Comparison of ENCODE assay signal across 19 cellular contexts in genomic region chr10:62457196-62457595, GRCh38.
A peak's percentile ranks its signal among the peaks of the same experiment; 100 is the strongest.
DNase-seq lines count a peak whose midpoint lies in the region; ATAC-seq and TF ChIP-seq lines count a peak whose summit lies in the region.
"Had no signal": no experiment of that assay in that cellular context is flagged by ENCODE, and none has a peak within 500 bp of the region (broad histone marks: within the 10 kb centered on the region; RNA-seq: fewer than 3 reads in every experiment).

No MANE protein-coding gene starts in this region.

- peaks cover 63% of the 10 kb centered on the region for H3K4me1 ChIP-seq in KMS-11 (ENCODE audit: low read depth, poor library complexity, severe bottlenecking)
- H3K4me1 ChIP-seq: psoas muscle had no signal

- H3K27ac ChIP-seq in KMS-11, result no peak overlapping the region; the same call in 1 of the 2 replicates
- H3K27ac ChIP-seq: dorsolateral prefrontal cortex, psoas muscle, stomach had no signal

- no peak for DNase-seq in naive B cell
- DNase-seq in erythroblast (lab: John Stamatoyannopoulos, UW), result no peak
- DNase-seq in activated naive CD4-positive, alpha-beta T cell treated with anti-CD3 and anti-CD28 coated beads, Interleukin-2, amount 10 ng/mL, durations not matched to agents 7 days and 5 days, result no peak
- no peak for DNase-seq in stimulated activated CD4-positive, alpha-beta T cell treated with anti-CD3 and anti-CD28 coated beads, Interleukin-15, amount 100 ng/mL, for 24 hours
- DNase-seq in dermis blood vessel endothelial cell, result no peak
- DNase-seq: activated T-cell treated with anti-CD3 and anti-CD28 coated beads, Interleukin-2, amount 50 U/mL, for 24 hours; dorsolateral prefrontal cortex; glutamatergic neuron; GOT3; NCI-H526 treated with DMSO at 0.1 percent for 48 hours; psoas muscle; stomach; uterus had no signal

- H3K4me3 ChIP-seq in KMS-11 (IDR thresholded peaks at IDR 0.05; ENCODE audit: insufficient read depth, low read depth, low read length), result no peak overlapping the region
- H3K4me3 ChIP-seq: dorsolateral prefrontal cortex, psoas muscle, stomach, uterus had no signal

- peak overlapping the region in 6 of 8 donors; percentile 36 to 78 (median 65) for H3K4me3 Mint-ChIP-seq in naive B cell
- H3K4me3 Mint-ChIP-seq in activated naive CD4-positive, alpha-beta T cell treated with anti-CD3 and anti-CD28 coated beads, Interleukin-2, amount 10 ng/mL, durations not matched to agents 7 days and 5 days, result no peak overlapping the region
- H3K4me3 Mint-ChIP-seq: activated T-cell treated with anti-CD3 and anti-CD28 coated beads, Interleukin-2, amount 50 U/mL, for 24 hours; brain; nephron had no signal

- peaks cover 7% of the 10 kb centered on the region; the same call in 1 of the 2 replicates for H3K27me3 ChIP-seq in KMS-11 (ENCODE audit: insufficient read depth, low read depth)
- H3K27me3 ChIP-seq: dorsolateral prefrontal cortex, stomach, uterus had no signal

- no peaks in the 10 kb centered on the region for H4K20me1 ChIP-seq in KMS-11 (ENCODE audit: insufficient read depth)

- peaks cover 27 to 32% (median 29%) of the 10 kb centered on the region in 3 donors for H3K4me1 Mint-ChIP-seq in naive B cell
- peaks cover 21% of the 10 kb centered on the region for H3K4me1 Mint-ChIP-seq in activated naive CD4-positive, alpha-beta T cell treated with anti-CD3 and anti-CD28 coated beads, Interleukin-2, amount 10 ng/mL, durations not matched to agents 7 days and 5 days

- H3K36me3 Mint-ChIP-seq in naive B cell, result no peaks in the 10 kb centered on the region
- no peaks in the 10 kb centered on the region for H3K36me3 Mint-ChIP-seq in activated naive CD4-positive, alpha-beta T cell treated with anti-CD3 and anti-CD28 coated beads, Interleukin-2, amount 10 ng/mL, durations not matched to agents 7 days and 5 days
- H3K36me3 Mint-ChIP-seq: activated naive CD4-positive, alpha-beta T cell treated with anti-CD3 and anti-CD28 coated beads, Interleukin-2, amount 50 U/mL, for 72 hours; brain had no signal

- peaks cover 0 to 2% (median 0%) of the 10 kb centered on the region in 7 donors for H3K9me3 Mint-ChIP-seq in naive B cell
- no peaks in the 10 kb centered on the region for H3K9me3 Mint-ChIP-seq in activated naive CD4-positive, alpha-beta T cell treated with anti-CD3 and anti-CD28 coated beads, Interleukin-2, amount 10 ng/mL, durations not matched to agents 7 days and 5 days
- H3K9me3 Mint-ChIP-seq: activated naive CD4-positive, alpha-beta T cell treated with anti-CD3 and anti-CD28 coated beads, Interleukin-2, amount 50 U/mL, for 72 hours; activated T-cell treated with anti-CD3 and anti-CD28 coated beads, Interleukin-2, amount 50 U/mL, for 24 hours; nephron had no signal

- no peak overlapping the region for H3K9ac ChIP-seq in KMS-11

- peak overlapping the region; percentile 53 for H3K4me2 ChIP-seq in KMS-11

- no peaks in the 10 kb centered on the region for H3K27me3 Mint-ChIP-seq in naive B cell
- peaks cover 8% of the 10 kb centered on the region for H3K27me3 Mint-ChIP-seq in activated naive CD4-positive, alpha-beta T cell treated with anti-CD3 and anti-CD28 coated beads, Interleukin-2, amount 10 ng/mL, durations not matched to agents 7 days and 5 days

- ATAC-seq in GM18502 (IDR thresholded peaks at IDR 0.05; ENCODE audit: poor library complexity, unreplicated experiment) (peak; percentile 2), GM21717 (IDR thresholded peaks at IDR 0.05; ENCODE audit: unreplicated experiment) (peak; percentile 24), naive B cell (ENCODE audit: low read depth in 2 of 2) (no peak)
- ATAC-seq: activated naive CD4-positive, alpha-beta T cell treated with anti-CD3 and anti-CD28 coated beads, Interleukin-2, amount 50 U/mL, for 72 hours had no signal

- TF ChIP-seq CTCF in KMS-11 (conservative IDR thresholded peaks at IDR 0.05; ENCODE audit: low read depth, low read length), result no peak

- CTCF ChIA-PET in activated naive CD4-positive, alpha-beta T cell treated with anti-CD3 and anti-CD28 coated beads, Interleukin-2, amount 10 ng/mL, durations not matched to agents 7 days and 5 days (lab: Charles Lee), result interaction anchor here (1.9 kb wide), 1 partner anchor 20 kb away, joined by 4 read pairs; no protein-coding TSS in a partner anchor

- TF ChIP-seq POLR2A in erythroblast (IDR thresholded peaks at IDR 0.05; ENCODE audit: low read length), result no peak

- peak overlapping the region; percentile 68 to 95 (median 92) for H3K27ac Mint-ChIP-seq in naive B cell
- H3K27ac Mint-ChIP-seq in activated naive CD4-positive, alpha-beta T cell treated with anti-CD3 and anti-CD28 coated beads, Interleukin-2, amount 10 ng/mL, durations not matched to agents 7 days and 5 days, result no peak overlapping the region
- H3K27ac Mint-ChIP-seq: activated naive CD4-positive, alpha-beta T cell treated with anti-CD3 and anti-CD28 coated beads, Interleukin-2, amount 50 U/mL, for 72 hours; activated T-cell treated with anti-CD3 and anti-CD28 coated beads, Interleukin-2, amount 50 U/mL, for 24 hours had no signal

- no peaks in the 10 kb centered on the region for H3K36me3 ChIP-seq in KMS-11 (ENCODE audit: insufficient read depth)
- H3K36me3 ChIP-seq: stomach, uterus had no signal

- H3K79me2 ChIP-seq in KMS-11 (ENCODE audit: insufficient read depth, low read depth), result no peaks in the 10 kb centered on the region

- no peak overlapping the region for H2AFZ ChIP-seq in KMS-11 (ENCODE audit: low read depth)

Comparison
In these comparisons a context has a peak if more than half of its experiments do, and no peak if none do; other contexts are left out.
1. ATAC-seq: peak in GM18502 (single experiment) and GM21717 (single experiment); none in naive B cell (0 of 2).